Comparison of ENCODE assay signal across 27 cellular contexts in genomic region chr6:79808846-79809245, GRCh38.
DNase-seq lines count a peak whose midpoint lies in the region; ATAC-seq and TF ChIP-seq lines count a peak whose summit lies in the region.
"Had no signal": no experiment of that assay in that cellular context is flagged by ENCODE, and none has a peak within 500 bp of the region (broad histone marks: within the 10 kb centered on the region; RNA-seq: fewer than 3 reads in every experiment).

No MANE protein-coding gene starts in this region.

- CTCF ChIA-PET in T-cell (lab: Charles Lee), result no interaction called here

- H3K4me3 ChIP-seq in fibroblast of the aortic adventitia (ENCODE audit: low read depth, low read length), result no peak overlapping the region
- H3K4me3 ChIP-seq: coronary artery, GM12878, GM23338, SJCRH30, upper lobe of right lung had no signal

- H3K36me3 Mint-ChIP-seq in T-cell, result no peaks in the 10 kb centered on the region
- no peaks in the 10 kb centered on the region for H3K36me3 Mint-ChIP-seq in natural killer cell treated with Interleukin-12 subunit alpha and Interleukin-12 subunit beta and Interleukin-15 and Interleukin-18, amount 100 ng/mL, for 72 hours
- H3K36me3 Mint-ChIP-seq: stimulated activated memory B cell treated with anti-CD40 and anti-IgM and Interleukin-4, amounts not matched to agents 10 μg/mL and 1 μg/mL and 100 μg/mL, for 72 hours had no signal

- H3K4me3 Mint-ChIP-seq in T-cell, result no peak overlapping the region
- H3K4me3 Mint-ChIP-seq in natural killer cell treated with Interleukin-12 subunit alpha and Interleukin-12 subunit beta and Interleukin-15 and Interleukin-18, amount 100 ng/mL, for 72 hours, result no peak overlapping the region
- H3K4me3 Mint-ChIP-seq: activated naive CD4-positive, alpha-beta T cell treated with anti-CD3 and anti-CD28 coated beads for 36 hours; activated T-helper 1 cell treated with anti-CD3 and anti-CD28 coated beads, Interleukin-12 subunit alpha, Interleukin-12 subunit beta, Interleukin-2, Interleukin-4 antibody, amounts not matched to agents 30 ng/mL and 10 ng/mL and 1 ng/mL, durations not matched to agents 14 hours and 24 hours and 36 hours; effector memory CD8-positive, alpha-beta T cell; GM23338; HFFc6; neural crest cell; stimulated activated memory B cell treated with anti-CD40 and anti-IgM and Interleukin-4, amounts not matched to agents 10 μg/mL and 1 μg/mL and 100 μg/mL, for 72 hours had no signal

- peaks cover 6 to 12% of the 10 kb centered on the region in 2 donors for H3K27me3 Mint-ChIP-seq in T-cell
- peaks cover 12 to 44% of the 10 kb centered on the region in 2 donors for H3K27me3 Mint-ChIP-seq in natural killer cell treated with Interleukin-12 subunit alpha and Interleukin-12 subunit beta and Interleukin-15 and Interleukin-18, amount 100 ng/mL, for 72 hours

- H3K27ac Mint-ChIP-seq in T-cell, result no peak overlapping the region
- H3K27ac Mint-ChIP-seq in natural killer cell treated with Interleukin-12 subunit alpha and Interleukin-12 subunit beta and Interleukin-15 and Interleukin-18, amount 100 ng/mL, for 72 hours, result no peak overlapping the region
- H3K27ac Mint-ChIP-seq: activated naive CD4-positive, alpha-beta T cell treated with anti-CD3 and anti-CD28 coated beads for 36 hours; activated T-helper 1 cell treated with anti-CD3 and anti-CD28 coated beads, Interleukin-12 subunit alpha, Interleukin-12 subunit beta, Interleukin-2, Interleukin-4 antibody, amounts not matched to agents 30 ng/mL and 10 ng/mL and 1 ng/mL, durations not matched to agents 14 hours and 24 hours and 36 hours; effector memory CD8-positive, alpha-beta T cell; GM23338; HFFc6; stimulated activated memory B cell treated with anti-CD40 and anti-IgM and Interleukin-4, amounts not matched to agents 10 μg/mL and 1 μg/mL and 100 μg/mL, for 72 hours had no signal

- no peaks in the 10 kb centered on the region for H3K4me1 Mint-ChIP-seq in T-cell
- H3K4me1 Mint-ChIP-seq in natural killer cell treated with Interleukin-12 subunit alpha and Interleukin-12 subunit beta and Interleukin-15 and Interleukin-18, amount 100 ng/mL, for 72 hours (ENCODE audit: low read depth in 2 of 2), result peaks cover 3 to 5% of the 10 kb centered on the region in 2 donors
- H3K4me1 Mint-ChIP-seq: stimulated activated memory B cell treated with anti-CD40 and anti-IgM and Interleukin-4, amounts not matched to agents 10 μg/mL and 1 μg/mL and 100 μg/mL, for 72 hours had no signal

- POLR2A ChIA-PET in T-cell (lab: Charles Lee), result no interaction called here

- ATAC-seq in T-cell (replicated peaks in 1 of 4) (no peak), GM21423 (IDR thresholded peaks at IDR 0.05; ENCODE audit: unreplicated experiment) (no peak)
- no peak for ATAC-seq in natural killer cell treated with Interleukin-12 subunit alpha and Interleukin-12 subunit beta and Interleukin-15 and Interleukin-18, amount 100 ng/mL, for 72 hours
- ATAC-seq: effector memory CD8-positive, alpha-beta T cell; GM12878; GM23338; sciatic nerve; stimulated activated memory B cell treated with anti-CD40 and anti-IgM and Interleukin-4, amounts not matched to agents 10 μg/mL and 1 μg/mL and 100 μg/mL, for 72 hours; upper lobe of right lung had no signal

- DNase-seq in DMS153 (lab: John Stamatoyannopoulos, UW) (peak; percentile 39), NCI-H1105 (lab: John Stamatoyannopoulos, UW) (peak; percentile 41), NCI-H748 (lab: John Stamatoyannopoulos, UW; ENCODE audit: unreplicated experiment) (peak; percentile 77), fibroblast of the aortic adventitia (ENCODE audit: low read depth) (peak; percentile 5), T-cell (no peak)
- DNase-seq in natural killer cell treated with Interleukin-12 subunit alpha and Interleukin-12 subunit beta and Interleukin-15 and Interleukin-18, amount 100 ng/mL, for 72 hours (ENCODE audit: low spot score), result no peak
- DNase-seq: activated CD4-positive, alpha-beta T cell treated with anti-CD3 and anti-CD28 coated beads, Interleukin-2, amount 50 U/mL, for 4 hours; activated CD8-positive, alpha-beta memory T cell treated with anti-CD3 and anti-CD28 coated beads, Interleukin-2, amount 50 U/mL, for 4 hours; activated naive CD4-positive, alpha-beta T cell treated with anti-CD3 and anti-CD28 coated beads for 36 hours; C1 segment of cervical spinal cord; Caco-2; effector memory CD8-positive, alpha-beta T cell; foreskin melanocyte; HFFc6; mammary epithelial cell; posterior cingulate gyrus; SJCRH30; stimulated activated CD4-positive, alpha-beta T cell treated with anti-CD3 and anti-CD28 coated beads, Interleukin-4, amount 100 ng/mL, for 4 hours; upper lobe of right lung had no signal

- TF ChIP-seq CTCF in fibroblast of the aortic adventitia (IDR thresholded peaks at IDR 0.05; ENCODE audit: insufficient read depth, low read length), result no peak

- H3K9me3 Mint-ChIP-seq in T-cell, result peaks cover 0 to 4% (median 2%) of the 10 kb centered on the region in 3 donors
- H3K9me3 Mint-ChIP-seq in natural killer cell treated with Interleukin-12 subunit alpha and Interleukin-12 subunit beta and Interleukin-15 and Interleukin-18, amount 100 ng/mL, for 72 hours, result peaks cover 4% of the 10 kb centered on the region
- H3K9me3 Mint-ChIP-seq: stimulated activated memory B cell treated with anti-CD40 and anti-IgM and Interleukin-4, amounts not matched to agents 10 μg/mL and 1 μg/mL and 100 μg/mL, for 72 hours had no signal

Comparison
In these comparisons a context has a peak if more than half of its experiments do, and no peak if none do; other contexts are left out.
1. DNase-seq: peak in DMS153 (single experiment), NCI-H1105 (single experiment), NCI-H748 (single experiment) and fibroblast of the aortic adventitia (single experiment); none in T-cell (0 of 34) and natural killer cell treated with Interleukin-12 subunit alpha and Interleukin-12 subunit beta and Interleukin-15 and Interleukin-18, amount 100 ng/mL, for 72 hours (single experiment).